ENCODE assay signal across 23 cellular contexts in genomic region chr12:49875115-49875720, GRCh38. TPM values are rescaled to one million over a fixed set of nuclear protein-coding genes. Genes with fewer than 3 reads are reported as not detected.
"Had no signal": no experiment of that assay in that cellular context is flagged by ENCODE, and none has a peak within 500 bp of the region (broad histone marks: within the 10 kb centered on the region; RNA-seq: fewer than 3 reads in every experiment).

No MANE protein-coding gene starts in this region.

- H3K9me3 ChIP-seq: breast epithelium, esophagus muscularis mucosa, prostate gland, tibial nerve, vagina had no signal

- H3K4me1 ChIP-seq: breast epithelium, esophagus muscularis mucosa, prostate gland had no signal

- H3K4me3 ChIP-seq: breast epithelium, esophagus muscularis mucosa, hepatocyte, prostate gland, tibial nerve, vagina had no signal

- H3K27ac ChIP-seq: breast epithelium, esophagus muscularis mucosa, hepatocyte, prostate gland, vagina had no signal

- ATAC-seq: activated CD8-positive, alpha-beta memory T cell treated with anti-CD3 and anti-CD28 coated beads, Interleukin-2, amount 10 ng/mL, durations not matched to agents 7 days and 5 days; activated CD8-positive, alpha-beta T cell treated with anti-CD3 and anti-CD28 coated beads for 36 hours; left ventricle myocardium superior; natural killer cell had no signal

- H3K27me3 ChIP-seq: breast epithelium, esophagus muscularis mucosa, hepatocyte, tibial nerve, vagina had no signal

- DNase-seq: activated CD4-positive, alpha-beta T cell treated with anti-CD3 and anti-CD28 coated beads, Interleukin-2, amount 10 ng/mL, durations not matched to agents 7 days and 5 days; activated CD8-positive, alpha-beta memory T cell treated with anti-CD3 and anti-CD28 coated beads, Interleukin-2, amount 10 ng/mL, durations not matched to agents 7 days and 5 days; activated CD8-positive, alpha-beta T cell treated with anti-CD3 and anti-CD28 coated beads for 36 hours; activated naive CD4-positive, alpha-beta T cell; activated naive CD8-positive, alpha-beta T cell treated with anti-CD3 and anti-CD28 coated beads for 36 hours; activated T-cell treated with anti-CD3 and anti-CD28 coated beads for 4 hours; cerebellar nuclear complex; effector CD8-positive, alpha-beta T cell; glutamatergic neuron; immature natural killer cell; kidney glomerular epithelial cell; left ventricle myocardium superior; mammary epithelial cell; natural killer cell; stimulated activated CD4-positive, alpha-beta T cell treated with anti-CD3 and anti-CD28 coated beads, Interleukin-4, amount 100 ng/mL, for 24 hours; stimulated activated naive CD4-positive, alpha-beta T cell treated with Interleukin-2 at 50 U/mL for 16 hours had no signal

- H3K36me3 ChIP-seq: breast epithelium, esophagus muscularis mucosa, prostate gland, tibial nerve, vagina had no signal

RNA-seq across cellular contexts. Expression of gene FAIM2, which starts 28.5 kb away (rescaled TPM):
- total RNA-seq: endothelial cell of umbilical vein, mammary epithelial cell had no signal
- polyA plus RNA-seq: mammary epithelial cell had no signal
